23 cellular contexts compared by ENCODE assay signal in the genomic region with DNA sequence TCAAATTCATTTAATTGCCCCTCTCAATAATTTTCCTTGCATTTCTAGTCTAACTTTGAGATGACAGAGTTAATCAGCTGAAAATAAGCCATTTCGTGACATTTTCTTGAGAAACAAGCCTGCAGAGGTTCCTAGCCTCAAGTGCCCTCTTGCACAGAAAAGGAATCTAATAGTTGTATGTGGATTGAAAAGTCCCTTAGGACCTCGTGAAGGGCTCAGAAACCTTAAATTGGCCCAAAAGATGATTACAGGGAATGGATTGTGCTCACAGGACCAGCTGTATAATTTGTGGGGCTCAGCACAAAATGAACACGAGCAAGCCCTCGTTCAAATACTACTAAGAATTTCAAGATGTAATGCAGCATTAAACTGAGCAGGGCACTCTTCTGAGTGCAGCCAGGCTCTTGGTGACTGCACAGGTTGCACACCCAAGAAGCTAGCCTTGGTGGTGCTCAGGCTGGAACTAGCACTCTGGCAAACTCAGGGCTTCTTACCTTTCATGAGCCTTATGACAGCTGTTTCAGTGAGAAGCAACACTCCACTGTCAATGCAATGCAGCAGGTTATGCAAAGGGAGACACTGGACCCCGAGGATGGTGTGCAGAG.
DNase-seq lines count a peak whose midpoint lies in the region; ATAC-seq and TF ChIP-seq lines count a peak whose summit lies in the region.
"Had no signal": no experiment of that assay in that cellular context is flagged by ENCODE, and none has a peak within 500 bp of the region (broad histone marks: within the 10 kb centered on the region; RNA-seq: fewer than 3 reads in every experiment).

No MANE protein-coding gene starts in this region.

- TF ChIP-seq CTCF in natural killer cell (IDR thresholded peaks at IDR 0.05) (no peak), thoracic aorta (IDR thresholded peaks at IDR 0.05) (no peak)

- no peaks in the 10 kb centered on the region for H3K27me3 Mint-ChIP-seq in natural killer cell (ENCODE audit: low read depth in 2 of 2)
- no peaks in the 10 kb centered on the region for H3K27me3 Mint-ChIP-seq in natural killer cell treated with Interleukin-12 subunit alpha and Interleukin-12 subunit beta and Interleukin-15 and Interleukin-18, amount 100 ng/mL, for 72 hours
- H3K27me3 Mint-ChIP-seq in T-helper 17 cell: no peaks in the 10 kb centered on the region
- H3K27me3 Mint-ChIP-seq: CD4-positive, alpha-beta memory T cell had no signal

- DNase-seq in natural killer cell: no peak
- no peak for DNase-seq in natural killer cell treated with Interleukin-12 subunit alpha and Interleukin-12 subunit beta and Interleukin-15 and Interleukin-18, amount 100 ng/mL, for 72 hours (ENCODE audit: low spot score)
- no peak for DNase-seq in thoracic aorta (ENCODE audit: low spot score)
- no peak for DNase-seq in NCI-H2227 (lab: John Stamatoyannopoulos, UW; ENCODE audit: unreplicated experiment)
- DNase-seq in T-helper 17 cell: no peak
- DNase-seq: CD4-positive, alpha-beta memory T cell; COR-L47; DMS53; GM23248; H7; Kasumi-1; NCI-H1092 treated with DMSO at 0.1 percent for 48 hours; NCI-H1436; NCI-H187; NCI-H446 treated with DMSO at 0.1 percent for 48 hours; NCI-H526; NCI-H82; RPMI8226; SHP77 treated with DMSO at 0.1 percent for 48 hours had no signal

- no peak overlapping the region for H3K9ac ChIP-seq in rectal smooth muscle tissue (ENCODE audit: low read length)
- H3K9ac ChIP-seq: GM23248 had no signal

- intact Hi-C loops in natural killer cell (cut with micrococcal nuclease): no loop called here

- H3K36me3 ChIP-seq in rectal smooth muscle tissue (ENCODE audit: control insufficient read depth, insufficient read depth, low read length) (peaks cover 5% of the 10 kb centered on the region), thoracic aorta (no peaks in the 10 kb centered on the region)

- H3K4me3 ChIP-seq in rectal smooth muscle tissue (ENCODE audit: low read length): no peak overlapping the region
- H3K4me3 ChIP-seq in thoracic aorta: no peak overlapping the region
- H3K4me3 ChIP-seq: A549, GM23248 had no signal

- no peak overlapping the region for H3K4me3 Mint-ChIP-seq in natural killer cell
- no peak overlapping the region for H3K4me3 Mint-ChIP-seq in natural killer cell treated with Interleukin-12 subunit alpha and Interleukin-12 subunit beta and Interleukin-15 and Interleukin-18, amount 100 ng/mL, for 72 hours
- H3K4me3 Mint-ChIP-seq in T-helper 17 cell: no peak overlapping the region
- H3K4me3 Mint-ChIP-seq: CD4-positive, alpha-beta memory T cell had no signal

- H3K36me3 Mint-ChIP-seq in natural killer cell (peaks cover 64% of the 10 kb centered on the region), T-helper 17 cell (ENCODE audit: low read depth) (peaks cover 8% of the 10 kb centered on the region)
- H3K36me3 Mint-ChIP-seq in natural killer cell treated with Interleukin-12 subunit alpha and Interleukin-12 subunit beta and Interleukin-15 and Interleukin-18, amount 100 ng/mL, for 72 hours: peaks cover 36% of the 10 kb centered on the region

- peaks cover 36% of the 10 kb centered on the region for H3K4me1 ChIP-seq in rectal smooth muscle tissue (ENCODE audit: control insufficient read depth, insufficient read depth, low read length)
- peaks cover 19 to 69% of the 10 kb centered on the region in 2 donors for H3K4me1 ChIP-seq in thoracic aorta (ENCODE audit: control insufficient read depth in 1 of 2, low read depth in 2 of 2)
- H3K4me1 ChIP-seq: A549 had no signal

- H3K9me3 Mint-ChIP-seq in natural killer cell: no peaks in the 10 kb centered on the region
- no peaks in the 10 kb centered on the region for H3K9me3 Mint-ChIP-seq in natural killer cell treated with Interleukin-12 subunit alpha and Interleukin-12 subunit beta and Interleukin-15 and Interleukin-18, amount 100 ng/mL, for 72 hours
- H3K9me3 Mint-ChIP-seq: CD4-positive, alpha-beta memory T cell had no signal

- H3K27me3 ChIP-seq in rectal smooth muscle tissue (ENCODE audit: control insufficient read depth, insufficient read depth, low read length) (no peaks in the 10 kb centered on the region), thoracic aorta (replicated peaks; ENCODE audit: insufficient read depth) (no peaks in the 10 kb centered on the region)

- H3K27ac ChIP-seq in rectal smooth muscle tissue (ENCODE audit: low read depth, low read length): peak overlapping the region; percentile 6
- peak overlapping the region; percentile 25 to 68 for H3K27ac ChIP-seq in thoracic aorta
- H3K27ac ChIP-seq: A549, GM23248 had no signal

- peaks cover 33 to 40% of the 10 kb centered on the region in 2 donors for H3K4me1 Mint-ChIP-seq in natural killer cell
- peaks cover 11 to 19% of the 10 kb centered on the region in 2 donors for H3K4me1 Mint-ChIP-seq in natural killer cell treated with Interleukin-12 subunit alpha and Interleukin-12 subunit beta and Interleukin-15 and Interleukin-18, amount 100 ng/mL, for 72 hours (ENCODE audit: low read depth in 2 of 2)
- H3K4me1 Mint-ChIP-seq in T-helper 17 cell: peaks cover 4% of the 10 kb centered on the region
- H3K4me1 Mint-ChIP-seq: CD4-positive, alpha-beta memory T cell had no signal

- ATAC-seq in natural killer cell: no peak
- no peak for ATAC-seq in natural killer cell treated with Interleukin-12 subunit alpha and Interleukin-12 subunit beta and Interleukin-15 and Interleukin-18, amount 100 ng/mL, for 72 hours
- ATAC-seq in thoracic aorta (ENCODE audit: insufficient number of reproducible peaks, low FRiP score, low read depth): no peak
- ATAC-seq in GM18909 (IDR thresholded peaks at IDR 0.05; ENCODE audit: poor library complexity, unreplicated experiment): no peak
- no peak for ATAC-seq in T-helper 17 cell
- ATAC-seq: A549, HepG2 had no signal

- H3K27ac Mint-ChIP-seq in natural killer cell (peak overlapping the region; percentile 6 to 88), T-helper 17 cell (no peak overlapping the region)
- no peak overlapping the region for H3K27ac Mint-ChIP-seq in natural killer cell treated with Interleukin-12 subunit alpha and Interleukin-12 subunit beta and Interleukin-15 and Interleukin-18, amount 100 ng/mL, for 72 hours
- H3K27ac Mint-ChIP-seq: CD4-positive, alpha-beta memory T cell had no signal

- H3K9me3 ChIP-seq in thoracic aorta (no peaks in the 10 kb centered on the region), T-helper 17 cell (ENCODE audit: control insufficient read depth, low read length, poor library complexity, severe bottlenecking) (no peaks in the 10 kb centered on the region)
- H3K9me3 ChIP-seq: A549 had no signal

Comparison
In these comparisons a context has a peak if more than half of its experiments do, and no peak if none do; other contexts are left out.
1. H3K27ac Mint-ChIP-seq: peak in natural killer cell (2 of 2); none in natural killer cell treated with Interleukin-12 subunit alpha and Interleukin-12 subunit beta and Interleukin-15 and Interleukin-18, amount 100 ng/mL, for 72 hours (0 of 2) and T-helper 17 cell (single experiment).